In genomic region chr16:3074860-3075545, GRCh38 we compare ENCODE assay signal across 1 cellular context.
A peak's percentile ranks its signal among the peaks of the same experiment; 100 is the strongest.
TF ChIP-seq lines count a peak whose summit lies in the region.

No MANE protein-coding gene starts in this region.

TF ChIP-seq in K562, 482 proteins besides CTCF, POLR2A, EP300 and RAD21:
- no peak for TF ChIP-seq HNRNPLL (IDR thresholded peaks at IDR 0.05; ENCODE audit: low read depth, low read length, poor library complexity, severe bottlenecking)
- peak; percentile 44; the same call in 1 of the 2 replicates for TF ChIP-seq TCF3 (CRISPR knock-in tag; IDR thresholded peaks at IDR 0.05)
- peak; percentile 59 for TF ChIP-seq CEBPB (tag; IDR thresholded peaks at IDR 0.05)
- peak; percentile 15; the same call in 1 of the 2 replicates for TF ChIP-seq TFAP4 (CRISPR knock-in tag; IDR thresholded peaks at IDR 0.05; ENCODE audit: borderline replicate concordance)
- no peak for TF ChIP-seq E2F4 (CRISPR knock-in tag; IDR thresholded peaks at IDR 0.05; ENCODE audit: low read depth)
- no peak for TF ChIP-seq ZC3H11A (IDR thresholded peaks at IDR 0.05; ENCODE audit: low read depth, low read length)
- TF ChIP-seq ETV1 (tag; conservative IDR thresholded peaks at IDR 0.05; ENCODE audit: low read depth) = peak; percentile 35; the same call in 1 of the 2 replicates
- TF ChIP-seq CCNT2 (IDR thresholded peaks at IDR 0.05; ENCODE audit: borderline replicate concordance, extremely low read depth, insufficient read length, low read depth, low read length) = no peak
- peak; percentile 49; the same call in 1 of the 2 replicates for TF ChIP-seq BCOR (IDR thresholded peaks at IDR 0.05)
- TF ChIP-seq ZNF764 (CRISPR knock-in tag; IDR thresholded peaks at IDR 0.05; ENCODE audit: low read depth) = no peak
- TF ChIP-seq ZNF124 (CRISPR knock-in tag; IDR thresholded peaks at IDR 0.05) = no peak
- TF ChIP-seq RBM25 (IDR thresholded peaks at IDR 0.05; ENCODE audit: low read depth, low read length, severe bottlenecking) = peak; percentile 79
- no peak for TF ChIP-seq ZNF717 (CRISPR knock-in tag; IDR thresholded peaks at IDR 0.05)
- no peak for TF ChIP-seq SMARCC2 (IDR thresholded peaks at IDR 0.05; ENCODE audit: low read depth)
- TF ChIP-seq EWSR1 (IDR thresholded peaks at IDR 0.05; ENCODE audit: borderline replicate concordance, low read depth, partially characterized antibody) = no peak
- TF ChIP-seq ZBTB5 (IDR thresholded peaks at IDR 0.05) = no peak
- no peak for TF ChIP-seq MIER1 (IDR thresholded peaks at IDR 0.05; ENCODE audit: low read depth)
- no peak for TF ChIP-seq KLF10 (CRISPR knock-in tag; IDR thresholded peaks at IDR 0.05)
- TF ChIP-seq ID3 (CRISPR knock-in tag; IDR thresholded peaks at IDR 0.05) = no peak
- TF ChIP-seq ID3 (tag; IDR thresholded peaks at IDR 0.05) = no peak
- TF ChIP-seq HMGXB4 (CRISPR knock-in tag; IDR thresholded peaks at IDR 0.05) = no peak
- TF ChIP-seq ZNF75A (CRISPR knock-in tag; IDR thresholded peaks at IDR 0.05) = no peak
- TF ChIP-seq GATA2 (CRISPR knock-in tag; IDR thresholded peaks at IDR 0.05) = peak; percentile 10; the same call in 1 of the 2 replicates
- peak; percentile 57 for TF ChIP-seq CBFA2T3 (IDR thresholded peaks at IDR 0.05)
- no peak for TF ChIP-seq NFXL1 (CRISPR knock-in tag; IDR thresholded peaks at IDR 0.05)
